ENCODE assay signal across 26 cellular contexts in the genomic region with DNA sequence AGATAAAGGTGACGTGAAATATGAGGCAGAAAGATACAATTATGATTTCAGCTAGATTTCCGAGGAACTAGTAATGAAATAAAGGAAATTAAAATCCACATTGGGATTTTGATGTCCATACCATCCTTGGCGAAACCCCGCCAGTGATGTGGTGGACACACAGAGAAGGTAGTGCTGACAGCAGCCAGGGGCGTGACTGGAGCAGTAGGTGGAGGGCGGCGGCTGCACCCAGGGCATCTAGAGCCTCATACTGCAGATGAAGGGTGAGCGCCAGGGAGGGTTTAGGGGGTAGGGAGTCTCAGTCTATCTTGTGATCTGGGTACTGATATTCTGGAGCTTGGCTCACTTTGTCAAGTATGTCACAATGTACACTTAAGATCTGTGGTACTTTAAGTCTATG.
DNase-seq lines count a peak whose midpoint lies in the region; ATAC-seq, FAIRE-seq and TF ChIP-seq lines count a peak whose summit lies in the region.
"Had no signal": no experiment of that assay in that cellular context is flagged by ENCODE, and none has a peak within 500 bp of the region (broad histone marks: within the 10 kb centered on the region; RNA-seq: fewer than 3 reads in every experiment).

No MANE protein-coding gene starts in this region.

- H3K27me3 ChIP-seq in neural progenitor cell (no peaks in the 10 kb centered on the region), thyroid gland (no peaks in the 10 kb centered on the region)
- H3K27me3 ChIP-seq: BE2C, BLaER1 had no signal

- no peak overlapping the region for H3K27ac Mint-ChIP-seq in neural progenitor cell
- H3K27ac Mint-ChIP-seq: CD14-positive monocyte; CD4-positive, CD25-positive, alpha-beta regulatory T cell; CD8-positive, alpha-beta memory T cell had no signal

- DNase-seq in kidney (peak; percentile 43), neural progenitor cell (ENCODE audit: low spot score) (no peak), thyroid gland (no peak), left lobe of liver (ENCODE audit: low spot score) (no peak)
- DNase-seq: 8988T; ACHN; C1 segment of cervical spinal cord; CD4-positive, alpha-beta memory T cell; CD4-positive, CD25-positive, alpha-beta regulatory T cell; CD8-positive, alpha-beta memory T cell; COR-L47; DMS 273 treated with DMSO at 0.1 percent for 48 hours; DMS153; DMS53; DMS79; DND-41; EL; GDM1 had no signal

- H3K4me2 ChIP-seq in neural progenitor cell: no peak overlapping the region
- H3K4me2 ChIP-seq: BLaER1 had no signal

- H3F3A ChIP-seq in neural progenitor cell (ENCODE audit: low read depth): no peaks in the 10 kb centered on the region

- no peaks in the 10 kb centered on the region for H3K9me3 ChIP-seq in kidney (ENCODE audit: control insufficient read depth in 1 of 2, low read length in 2 of 2)
- H3K9me3 ChIP-seq in neural progenitor cell (ENCODE audit: low read depth): no peaks in the 10 kb centered on the region
- H3K9me3 ChIP-seq in thyroid gland: no peaks in the 10 kb centered on the region
- H3K9me3 ChIP-seq: BE2C had no signal

- H3K4me1 Mint-ChIP-seq in neural progenitor cell: no peaks in the 10 kb centered on the region
- H3K4me1 Mint-ChIP-seq: CD14-positive monocyte; CD4-positive, alpha-beta memory T cell; CD4-positive, CD25-positive, alpha-beta regulatory T cell; CD8-positive, alpha-beta memory T cell had no signal

- H3K4me1 ChIP-seq in kidney (ENCODE audit: control insufficient read depth in 1 of 2, insufficient read depth in 1 of 2, low read depth in 1 of 2, low read length in 2 of 2) (no peaks in the 10 kb centered on the region), neural progenitor cell (no peaks in the 10 kb centered on the region), thyroid gland (no peaks in the 10 kb centered on the region)
- H3K4me1 ChIP-seq: BE2C, BLaER1 had no signal

- TF ChIP-seq POLR2A in thyroid gland (IDR thresholded peaks at IDR 0.05): no peak

- no peak overlapping the region for H3K4me3 Mint-ChIP-seq in neural progenitor cell
- H3K4me3 Mint-ChIP-seq: CD14-positive monocyte; CD4-positive, alpha-beta memory T cell; CD4-positive, CD25-positive, alpha-beta regulatory T cell; CD8-positive, alpha-beta memory T cell had no signal

- ATAC-seq in GM18867 (IDR thresholded peaks at IDR 0.05; ENCODE audit: unreplicated experiment) (no peak), left lobe of liver (no peak)
- ATAC-seq: GM12878 had no signal

- H3K4me3 ChIP-seq in kidney (ENCODE audit: low read length in 2 of 2) (no peak overlapping the region), neural progenitor cell (no peak overlapping the region), thyroid gland (replicated peaks in 1 of 3) (no peak overlapping the region)
- H3K4me3 ChIP-seq: BLaER1, GM12878 had no signal

- peaks cover 6% of the 10 kb centered on the region for H3K9me3 Mint-ChIP-seq in neural progenitor cell

- H3K27ac ChIP-seq in kidney (ENCODE audit: low read depth in 2 of 2, low read length in 2 of 2): no peak overlapping the region
- H3K27ac ChIP-seq in neural progenitor cell: no peak overlapping the region
- no peak overlapping the region for H3K27ac ChIP-seq in thyroid gland
- H3K27ac ChIP-seq: BLaER1 had no signal

- 93 to 94% methylated on average over 8 of the region's 8 CpGs for WGBS in thyroid gland, 2 donors

- H3K36me3 Mint-ChIP-seq in neural progenitor cell: no peaks in the 10 kb centered on the region
- H3K36me3 Mint-ChIP-seq: CD14-positive monocyte; CD4-positive, alpha-beta memory T cell; CD4-positive, CD25-positive, alpha-beta regulatory T cell; CD8-positive, alpha-beta memory T cell had no signal

- no peaks in the 10 kb centered on the region for H4K20me1 ChIP-seq in neural progenitor cell (ENCODE audit: low read depth)
- H4K20me1 ChIP-seq: BLaER1 had no signal

- no peaks in the 10 kb centered on the region for H3K79me2 ChIP-seq in neural progenitor cell (ENCODE audit: low read depth)

- H3K9ac ChIP-seq in kidney (ENCODE audit: low read length in 2 of 2) (no peak overlapping the region), neural progenitor cell (no peak overlapping the region)
- H3K9ac ChIP-seq: BLaER1 had no signal

- TF ChIP-seq CTCF in kidney (IDR thresholded peaks at IDR 0.05; ENCODE audit: borderline replicate concordance, extremely low read depth, insufficient read depth): no peak
- TF ChIP-seq CTCF in neural progenitor cell (IDR thresholded peaks at IDR 0.05): no peak
- no peak for TF ChIP-seq CTCF in thyroid gland (IDR thresholded peaks at IDR 0.05)

- H3K27me3 Mint-ChIP-seq in neural progenitor cell (ENCODE audit: insufficient read depth, low read depth): no peaks in the 10 kb centered on the region
- H3K27me3 Mint-ChIP-seq: CD4-positive, alpha-beta memory T cell; CD4-positive, CD25-positive, alpha-beta regulatory T cell; CD8-positive, alpha-beta memory T cell had no signal

- H2AFZ ChIP-seq in neural progenitor cell (replicated peaks): peak overlapping the region; percentile 68

- intact Hi-C loops in kidney (cut with DNase I): no loop called here
- intact Hi-C loops in thyroid gland (cut with DNase I): no loop called here

- H3K36me3 ChIP-seq in kidney (ENCODE audit: control insufficient read depth in 1 of 2, insufficient read depth in 2 of 2, low read length in 2 of 2): no peaks in the 10 kb centered on the region
- no peaks in the 10 kb centered on the region for H3K36me3 ChIP-seq in neural progenitor cell
- no peaks in the 10 kb centered on the region for H3K36me3 ChIP-seq in thyroid gland
- H3K36me3 ChIP-seq: BE2C, BLaER1 had no signal

- FAIRE-seq in kidney (lab: Jason Lieb, UNC): no peak
- FAIRE-seq: GM12878, GM12892, GM18507, GM19239 had no signal
